17 cellular contexts compared by ENCODE assay signal in the genomic region with DNA sequence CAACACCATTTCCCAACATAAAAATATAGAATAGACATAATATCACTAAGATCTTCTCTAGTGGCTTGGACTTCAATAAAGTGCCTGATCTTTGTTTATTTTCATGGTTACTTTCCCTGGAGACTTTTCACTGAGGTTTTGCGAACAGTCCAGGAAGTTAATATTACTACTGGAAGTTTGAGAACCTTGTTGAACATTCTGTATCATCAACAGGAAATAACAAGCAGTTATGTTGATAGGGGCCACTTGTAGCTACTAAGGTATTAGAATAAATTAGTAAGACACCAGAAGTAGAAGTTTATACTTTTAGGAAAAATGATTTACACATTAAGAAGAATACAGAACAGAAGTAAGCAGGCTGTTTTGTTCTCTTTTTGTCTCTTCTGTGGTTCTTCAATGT.
DNase-seq lines count a peak whose midpoint lies in the region; ATAC-seq and TF ChIP-seq lines count a peak whose summit lies in the region.
"Had no signal": no experiment of that assay in that cellular context is flagged by ENCODE, and none has a peak within 500 bp of the region (broad histone marks: within the 10 kb centered on the region; RNA-seq: fewer than 3 reads in every experiment).

No MANE protein-coding gene starts in this region.

- no peak overlapping the region for H3K9ac ChIP-seq in BLaER1
- H3K9ac ChIP-seq: BLaER1 treated with 17β-estradiol and CSF1 and Interleukin-3, amounts not matched to agents 10 nM and 100 nM had no signal

- H3K9me3 ChIP-seq in BLaER1: no peaks in the 10 kb centered on the region
- H3K9me3 ChIP-seq: BLaER1 treated with 17β-estradiol and CSF1 and Interleukin-3, amounts not matched to agents 10 nM and 100 nM had no signal

- DNase-seq in choroid plexus epithelial cell (ENCODE audit: low read depth) (peak; percentile 5), iris pigment epithelial cell (ENCODE audit: low read depth) (peak; percentile 39), NCI-H1048 (lab: John Stamatoyannopoulos, UW) (no peak), brain microvascular endothelial cell (no peak)
- DNase-seq: CD4-positive, alpha-beta T cell; CD8-positive, alpha-beta memory T cell; DMS 273 treated with DMSO at 0.1 percent for 48 hours; DMS79; EL; GDM1; GOT3; HCEC 1CT had no signal

- peak overlapping the region; percentile 35 for H3K4me2 ChIP-seq in BLaER1

- TF ChIP-seq CTCF in choroid plexus epithelial cell (conservative IDR thresholded peaks at IDR 0.05; ENCODE audit: low read depth, low read length) (no peak), brain microvascular endothelial cell (IDR thresholded peaks at IDR 0.05; ENCODE audit: low read depth, low read length, missing control alignments) (no peak)

- ATAC-seq in GM21367 (IDR thresholded peaks at IDR 0.05; ENCODE audit: unreplicated experiment): no peak
- ATAC-seq: GM12878 had no signal

- H3K27me3 ChIP-seq in BLaER1: no peaks in the 10 kb centered on the region
- no peaks in the 10 kb centered on the region for H3K27me3 ChIP-seq in brain microvascular endothelial cell (replicated peaks)
- H3K27me3 ChIP-seq: BLaER1 treated with 17β-estradiol and CSF1 and Interleukin-3, amounts not matched to agents 10 nM and 100 nM had no signal

- no peaks in the 10 kb centered on the region for H4K20me1 ChIP-seq in BLaER1
- H4K20me1 ChIP-seq: BLaER1 treated with 17β-estradiol and CSF1 and Interleukin-3, amounts not matched to agents 10 nM and 100 nM had no signal

- H3K27ac ChIP-seq in BLaER1: no peak overlapping the region
- H3K27ac ChIP-seq in brain microvascular endothelial cell: no peak overlapping the region
- H3K27ac ChIP-seq: 22Rv1; BLaER1 treated with 17β-estradiol and CSF1 and Interleukin-3, amounts not matched to agents 10 nM and 100 nM had no signal

- H3K4me3 ChIP-seq in BLaER1: no peak overlapping the region
- H3K4me3 ChIP-seq in choroid plexus epithelial cell (ENCODE audit: low read depth, low read length): no peak overlapping the region
- H3K4me3 ChIP-seq in brain microvascular endothelial cell (ENCODE audit: low read depth, low read length): no peak overlapping the region
- H3K4me3 ChIP-seq: BLaER1 treated with 17β-estradiol and CSF1 and Interleukin-3, amounts not matched to agents 10 nM and 100 nM; GM12878 had no signal

- H3K36me3 ChIP-seq in BLaER1 (no peaks in the 10 kb centered on the region), brain microvascular endothelial cell (replicated peaks) (no peaks in the 10 kb centered on the region)
- H3K36me3 ChIP-seq: BLaER1 treated with 17β-estradiol and CSF1 and Interleukin-3, amounts not matched to agents 10 nM and 100 nM had no signal

- peaks cover 9% of the 10 kb centered on the region for H3K4me1 ChIP-seq in BLaER1

- in situ Hi-C loops in brain microvascular endothelial cell (cut with HindIII; ENCODE audit: low pct_ligation_motif_present, low sequenced_read_pairs): no loop called here

Comparison
In these comparisons a context has a peak if more than half of its experiments do, and no peak if none do; other contexts are left out.
1. DNase-seq: peak in choroid plexus epithelial cell (single experiment) and iris pigment epithelial cell (single experiment); none in NCI-H1048 (single experiment) and brain microvascular endothelial cell (single experiment).